Comparison of ENCODE assay signal across 8 cellular contexts in genomic region chr4:3074078-3074845, GRCh38. TPM values are rescaled to one million over a fixed set of nuclear protein-coding genes. Genes with fewer than 3 reads are reported as not detected.
DNase-seq lines count a peak whose midpoint lies in the region; ATAC-seq and TF ChIP-seq lines count a peak whose summit lies in the region.

TSS of gene HTT (plus strand) at chr4:3074681. CDS start at chr4:3074826, 145 bp downstream.
TSS of gene HTT-AS (minus strand) at chr4:3074538.

- H3K27ac ChIP-seq in DND-41 (ENCODE audit: low read length) (peak within 1 kb of the TSS; percentile 83), KMS-11 (peak within 1 kb of the TSS; percentile 62; the same call in 1 of the 2 replicates), Peyer's patch (peak within 1 kb of the TSS; percentile 89 to 98 (median 92))

- H4K20me1 ChIP-seq in DND-41 (ENCODE audit: insufficient read depth, low read length) (peaks cover 13% of the 10 kb centered on the region), KMS-11 (ENCODE audit: insufficient read depth) (no peaks in the 10 kb centered on the region)

- TF ChIP-seq CTCF in DND-41 (IDR thresholded peaks at IDR 0.05; ENCODE audit: borderline replicate concordance, extremely low read depth, low read length, poor library complexity, severe bottlenecking) (peak; percentile 62), KMS-11 (conservative IDR thresholded peaks at IDR 0.05; ENCODE audit: low read depth, low read length) (no peak), Peyer's patch (IDR thresholded peaks at IDR 0.05) (peak in 3 of 6 experiments; percentile 27 to 46 (median 37))

- H3K36me3 Mint-ChIP-seq in naive B cell, result no peaks in the 10 kb centered on the region

- H3K4me2 ChIP-seq in DND-41 (ENCODE audit: insufficient read depth, low read length) (peak within 1 kb of the TSS; percentile 98), KMS-11 (peak within 1 kb of the TSS; percentile 54)

- H3K36me3 ChIP-seq in DND-41 (ENCODE audit: insufficient read depth, low read length) (no peaks in the 10 kb centered on the region), KMS-11 (ENCODE audit: insufficient read depth) (no peaks in the 10 kb centered on the region), Peyer's patch (no peaks in the 10 kb centered on the region)

- H3K9me3 Mint-ChIP-seq in naive B cell, result no peaks in the 10 kb centered on the region

- peak within 1 kb of the TSS; percentile 84 to 96 (median 92) for H3K4me3 Mint-ChIP-seq in naive B cell

- H3K9ac ChIP-seq in DND-41 (ENCODE audit: low read depth, low read length), result peak within 1 kb of the TSS; percentile 91
- peak within 1 kb of the TSS; percentile 62 for H3K9ac ChIP-seq in KMS-11

- peak; percentile 81 to 83 for TF ChIP-seq POLR2A in Peyer's patch (IDR thresholded peaks at IDR 0.05)

- H3K27me3 ChIP-seq in DND-41 (ENCODE audit: insufficient read depth, low read length, poor library complexity), result no peaks in the 10 kb centered on the region
- no peaks in the 10 kb centered on the region; the same call in 1 of the 2 replicates for H3K27me3 ChIP-seq in KMS-11 (ENCODE audit: insufficient read depth, low read depth)
- no peaks in the 10 kb centered on the region for H3K27me3 ChIP-seq in Peyer's patch

- no peaks in the 10 kb centered on the region for H3K9me3 ChIP-seq in DND-41 (ENCODE audit: insufficient read depth, low read length, severe bottlenecking)
- H3K9me3 ChIP-seq in Peyer's patch, result no peaks in the 10 kb centered on the region

- H2AFZ ChIP-seq in DND-41 (ENCODE audit: low read depth, low read length) (peak within 1 kb of the TSS; percentile 97), KMS-11 (ENCODE audit: low read depth) (peak within 1 kb of the TSS; percentile 61)

- H3K27ac Mint-ChIP-seq in naive B cell, result peak within 1 kb of the TSS in 5 of 6 donors; percentile 83 to 98 (median 95)

- peak; percentile 92 for ATAC-seq in DND-41 (ENCODE audit: insufficient read depth, low read depth)
- ATAC-seq in GM21825 (IDR thresholded peaks at IDR 0.05; ENCODE audit: unreplicated experiment), result peak; percentile 71
- ATAC-seq in naive B cell (ENCODE audit: low read depth in 2 of 2), result peak; percentile 81 to 84

- H3K4me3 ChIP-seq in DND-41 (ENCODE audit: low read depth in 1 of 2, low read length in 2 of 2) (peak within 1 kb of the TSS; percentile 98 to 99; a peak in 3 of 4 replicates), KMS-11 (IDR thresholded peaks at IDR 0.05; ENCODE audit: insufficient read depth, low read depth, low read length) (no peak within 1 kb of the TSS), Peyer's patch (peak within 1 kb of the TSS; percentile 74 to 95 (median 86))

- H3K27me3 Mint-ChIP-seq in naive B cell, result no peaks in the 10 kb centered on the region

- H3K4me1 Mint-ChIP-seq in naive B cell, result peaks cover 26 to 43% (median 29%) of the 10 kb centered on the region in 3 donors

- DNase-seq in DND-41 (peak; percentile 99), Peyer's patch (peak; percentile 99), activated T-helper 1 cell treated with Interleukin-2 at 50 U/mL for 16 hours (ENCODE audit: low read depth) (peak; percentile 94), fibroblast of gingiva (ENCODE audit: low read depth) (peak; percentile 91), naive B cell (peak; percentile 96)
- peak; percentile 85 to 95 for DNase-seq in stimulated activated CD8-positive, alpha-beta memory T cell treated with anti-CD3 and anti-CD28 coated beads, Interleukin-7, amount 100 ng/mL, for 48 hours (ENCODE audit: extremely low read depth in 1 of 2, low read depth in 1 of 2)

- H3K79me2 ChIP-seq in DND-41 (ENCODE audit: insufficient read depth, low read length), result peaks cover 41% of the 10 kb centered on the region
- peaks cover 9% of the 10 kb centered on the region; the same call in 1 of the 2 replicates for H3K79me2 ChIP-seq in KMS-11 (ENCODE audit: insufficient read depth, low read depth)

- H3K4me1 ChIP-seq in DND-41 (ENCODE audit: insufficient read depth, low read length), result peaks cover 28% of the 10 kb centered on the region
- H3K4me1 ChIP-seq in KMS-11 (ENCODE audit: low read depth, poor library complexity, severe bottlenecking), result peaks cover 11% of the 10 kb centered on the region
- H3K4me1 ChIP-seq in Peyer's patch, result peaks cover 0 to 25% (median 13%) of the 10 kb centered on the region in 4 donors

RNA-seq across cellular contexts. Expression of gene HTT, which starts in this region (rescaled TPM):
- total RNA-seq in Peyer's patch, result 100 to 1,000 TPM in 2 of 4 donors, 10 to 100 TPM in 2; 62.3 to 133 (median 113) TPM
- polyA plus RNA-seq in naive B cell (ENCODE audit: low read depth in 6 of 6), result 10 to 100 TPM in 4 of 6 donors, 1 to 10 TPM in 2; 8.7 to 15.4 (median 11.0) TPM

RNA-seq across cellular contexts. Expression of gene HTT-AS, which starts in this region (rescaled TPM):
- total RNA-seq in Peyer's patch, result not detected
- polyA plus RNA-seq in naive B cell (ENCODE audit: low read depth in 6 of 6), result not detected
